Comparison of ENCODE assay signal across 9 cellular contexts in genomic region chr11:66559141-66559861, GRCh38. TPM values are rescaled to one million over a fixed set of nuclear protein-coding genes. Genes with fewer than 3 reads are reported as not detected.
DNase-seq lines count a peak whose midpoint lies in the region; ATAC-seq and TF ChIP-seq lines count a peak whose summit lies in the region.
"Had no signal": no experiment of that assay in that cellular context is flagged by ENCODE, and none has a peak within 500 bp of the region (broad histone marks: within the 10 kb centered on the region; RNA-seq: fewer than 3 reads in every experiment).

No MANE protein-coding gene starts in this region.

- DNase-seq in SK-N-SH (peak; percentile 65), left lung (peak in 1 of 2 donors; percentile 81), thoracic aorta (ENCODE audit: low spot score) (no peak)
- peak; percentile 19 for DNase-seq in activated naive CD4-positive, alpha-beta T cell treated with anti-CD3 and anti-CD28 coated beads for 36 hours

- TF ChIP-seq RAD21 in SK-N-SH (IDR thresholded peaks at IDR 0.05; ENCODE audit: low read length) = no peak

- H3K36me3 ChIP-seq in SK-N-SH (replicated peaks in 1 of 2; ENCODE audit: control insufficient read depth in 1 of 2, insufficient read depth in 2 of 2, low read length in 1 of 2) (no peaks in the 10 kb centered on the region), left lung (no peaks in the 10 kb centered on the region), thoracic aorta (no peaks in the 10 kb centered on the region)

- H3K4me3 ChIP-seq in SK-N-SH (ENCODE audit: low read depth in 2 of 2, low read length in 1 of 2) (no peak overlapping the region), left lung (no peak overlapping the region), thoracic aorta (peak overlapping the region; percentile 56)

- no peaks in the 10 kb centered on the region for H3K9me2 ChIP-seq in SK-N-SH

- 70% methylated on average over 47 of the region's 49 CpGs for WGBS in SK-N-SH (ENCODE audit: low lambda C conversion rate)

- intact Hi-C loops in activated naive CD4-positive, alpha-beta T cell treated with anti-CD3 and anti-CD28 coated beads for 36 hours (cut with micrococcal nuclease) = no loop called here
- intact Hi-C loops in left lung (cut with DNase I) = no loop called here

- no peak overlapping the region for H3K4me3 Mint-ChIP-seq in activated naive CD4-positive, alpha-beta T cell treated with anti-CD3 and anti-CD28 coated beads for 36 hours

- H3F3A ChIP-seq in SK-N-SH (replicated peaks; ENCODE audit: insufficient read depth) = no peaks in the 10 kb centered on the region

- CTCF ChIA-PET in SK-N-SH (lab: Yijun Ruan, JAX) = interaction anchor here (1.0 kb wide), 1 partner anchor 118 kb away, joined by 3 read pairs; the partner anchor contains the start of gene RBM4B
- CTCF ChIA-PET in activated naive CD4-positive, alpha-beta T cell treated with anti-CD3 and anti-CD28 coated beads for 36 hours (lab: Charles Lee) = interaction anchor here (0.6 to 0.8 kb wide), 2 partner anchors 115 to 118 kb away, joined by 3 read pairs; partner anchors contain the start of gene RBM4B

- ATAC-seq in SK-N-SH treated with all-trans-retinoic acid at 6 μM for 48 hours (no peak), left lung (peak; percentile 38), thoracic aorta (ENCODE audit: insufficient number of reproducible peaks, low FRiP score, low read depth) (no peak), GM19467 (IDR thresholded peaks at IDR 0.05; ENCODE audit: unreplicated experiment) (no peak), GM18511 (IDR thresholded peaks at IDR 0.05; ENCODE audit: unreplicated experiment) (no peak), HG03521 (IDR thresholded peaks at IDR 0.05; ENCODE audit: unreplicated experiment) (no peak)

- H3K36me3 Mint-ChIP-seq in activated naive CD4-positive, alpha-beta T cell treated with anti-CD3 and anti-CD28 coated beads for 36 hours (ENCODE audit: low read depth) = no peaks in the 10 kb centered on the region

- no peaks in the 10 kb centered on the region for H3K4me1 Mint-ChIP-seq in activated naive CD4-positive, alpha-beta T cell treated with anti-CD3 and anti-CD28 coated beads for 36 hours (ENCODE audit: low read depth)

- no peak for TF ChIP-seq CTCF in SK-N-SH (IDR thresholded peaks at IDR 0.05)
- TF ChIP-seq CTCF in left lung (IDR thresholded peaks at IDR 0.05) = no peak
- no peak for TF ChIP-seq CTCF in thoracic aorta (IDR thresholded peaks at IDR 0.05)

- H4K20me1 ChIP-seq in SK-N-SH (ENCODE audit: insufficient read depth) = no peaks in the 10 kb centered on the region

- no peak overlapping the region for H3K27ac Mint-ChIP-seq in activated naive CD4-positive, alpha-beta T cell treated with anti-CD3 and anti-CD28 coated beads for 36 hours

- no peak overlapping the region for H3K4me2 ChIP-seq in SK-N-SH

- no peak for TF ChIP-seq EP300 in SK-N-SH (IDR thresholded peaks at IDR 0.05; ENCODE audit: borderline replicate concordance in 1 of 2, low read depth in 1 of 2, low read length in 1 of 2)

- no peaks in the 10 kb centered on the region for H3K27me3 ChIP-seq in SK-N-SH (ENCODE audit: insufficient read depth)
- peaks cover 0 to 26% of the 10 kb centered on the region in 2 donors for H3K27me3 ChIP-seq in left lung
- H3K27me3 ChIP-seq in thoracic aorta (replicated peaks; ENCODE audit: insufficient read depth) = no peaks in the 10 kb centered on the region

- H3K9ac ChIP-seq in SK-N-SH = no peak overlapping the region

- no peaks in the 10 kb centered on the region for H3K9me3 Mint-ChIP-seq in activated naive CD4-positive, alpha-beta T cell treated with anti-CD3 and anti-CD28 coated beads for 36 hours

- H3K9me3 ChIP-seq in SK-N-SH (no peaks in the 10 kb centered on the region), left lung (no peaks in the 10 kb centered on the region), thoracic aorta (no peaks in the 10 kb centered on the region)

- peaks cover 6% of the 10 kb centered on the region for H3K27me3 Mint-ChIP-seq in activated naive CD4-positive, alpha-beta T cell treated with anti-CD3 and anti-CD28 coated beads for 36 hours (ENCODE audit: low read depth)

- no peak overlapping the region for H3K27ac ChIP-seq in SK-N-SH (ENCODE audit: low read depth in 2 of 2, low read length in 1 of 2)
- H3K27ac ChIP-seq in left lung = no peak overlapping the region
- H3K27ac ChIP-seq in thoracic aorta = no peak overlapping the region

- H2AFZ ChIP-seq in SK-N-SH (ENCODE audit: low read depth) = no peak overlapping the region

- H3K4me1 ChIP-seq in SK-N-SH (ENCODE audit: control insufficient read depth in 1 of 2, insufficient read depth in 2 of 2, low read depth in 1 of 2, low read length in 1 of 2) (no peaks in the 10 kb centered on the region; a peak in 1 of 4 replicates), left lung (peaks cover 4 to 8% of the 10 kb centered on the region in 2 donors), thoracic aorta (ENCODE audit: control insufficient read depth in 1 of 2, low read depth in 2 of 2) (peaks cover 6 to 10% of the 10 kb centered on the region in 2 donors)

- no peaks in the 10 kb centered on the region for H3K79me2 ChIP-seq in SK-N-SH (ENCODE audit: insufficient read depth)

- POLR2A ChIA-PET in SK-N-SH (lab: Yijun Ruan, JAX) = interaction anchor here (0.6 to 1.4 kb wide), 2 partner anchors 14 to 19 kb away, joined by 3 to 4 read pairs; partner anchors contain the start of gene ZDHHC24

TF ChIP-seq in SK-N-SH, 30 proteins besides CTCF, POLR2A, EP300 and RAD21:
- TF ChIP-seq TCF12 (IDR thresholded peaks at IDR 0.05) (no peak), FOXJ3 (CRISPR knock-in tag; IDR thresholded peaks at IDR 0.05) (no peak), JUND (IDR thresholded peaks at IDR 0.05) (no peak)

TF ChIP-seq in SK-N-SH treated with all-trans-retinoic acid at 6 μM for 48 hours, 23 proteins besides CTCF, POLR2A, EP300 and RAD21:
- TF ChIP-seq ESRRG (CRISPR knock-in tag; IDR thresholded peaks at IDR 0.05) (no peak), ZNF8 (CRISPR knock-in tag; IDR thresholded peaks at IDR 0.05) (no peak), ZFP3 (CRISPR knock-in tag; IDR thresholded peaks at IDR 0.05) (no peak), CSRNP3 (CRISPR knock-in tag; IDR thresholded peaks at IDR 0.05) (no peak), PPARA (CRISPR knock-in tag; IDR thresholded peaks at IDR 0.05; ENCODE audit: borderline replicate concordance) (no peak), SNAI2 (CRISPR knock-in tag; IDR thresholded peaks at IDR 0.05) (no peak), ARNTL (CRISPR knock-in tag; IDR thresholded peaks at IDR 0.05; ENCODE audit: borderline replicate concordance, low read depth) (no peak), CSDC2 (CRISPR knock-in tag; IDR thresholded peaks at IDR 0.05) (no peak)
TF ChIP-seq in SK-N-SH treated with all-trans-retinoic acid at 6 μM for 48 hours: peak in this region for 0.

RNA-seq across cellular contexts. Expression of gene CTSF, which starts 9.1 kb away (rescaled TPM):
- polyA plus RNA-seq in SK-N-SH (2012; rRNA removed) = 57.2 and 60.1 TPM in 2 replicates
- polyA plus RNA-seq in SK-N-SH (2012; cell fraction: cytosol; rRNA removed) = 37.6 and 48.6 TPM in 2 replicates
- 115 and 131 TPM in 2 replicates for polyA plus RNA-seq in SK-N-SH (2012; cell fraction: nucleus; rRNA removed)
- total RNA-seq in activated naive CD4-positive, alpha-beta T cell treated with anti-CD3 and anti-CD28 coated beads for 36 hours = under 1 TPM; 0.64 to 0.96 TPM
- total RNA-seq in left lung = 10 to 100 TPM; 10.8 to 23.3 TPM
- 100 to 1,000 TPM; 122 to 195 TPM for total RNA-seq in thoracic aorta

RNA-seq across cellular contexts. Expression of gene ACTN3, which starts 12.6 kb away (rescaled TPM):
- polyA plus RNA-seq in SK-N-SH (2012; rRNA removed) = 0.02 and 0.03 TPM in 2 replicates
- polyA plus RNA-seq in SK-N-SH (2012; cell fraction: cytosol; rRNA removed) = 0.01 TPM in 1 of 2 replicates, not detected in the other
- 0.19 and 0.23 TPM in 2 replicates for polyA plus RNA-seq in SK-N-SH (2012; cell fraction: nucleus; rRNA removed)
- total RNA-seq in activated naive CD4-positive, alpha-beta T cell treated with anti-CD3 and anti-CD28 coated beads for 36 hours = under 1 TPM in 1 of 2 experiments, not detected in 1; 0.07 TPM
- total RNA-seq in left lung (under 1 TPM in 1 of 2 donors, not detected in 1; 0.16 TPM), thoracic aorta (not detected)
- total RNA-seq: kidney epithelial cell had no signal

RNA-seq across cellular contexts. Expression of gene ZDHHC24, which starts 13.5 kb away (rescaled TPM):
- polyA plus RNA-seq in SK-N-SH (2012; rRNA removed) = 12.6 and 13.1 TPM in 2 replicates
- 9.6 and 12.5 TPM in 2 replicates for polyA plus RNA-seq in SK-N-SH (2012; cell fraction: cytosol; rRNA removed)
- polyA plus RNA-seq in SK-N-SH (2012; cell fraction: nucleus; rRNA removed) = 10.8 and 12.0 TPM in 2 replicates
- total RNA-seq in activated naive CD4-positive, alpha-beta T cell treated with anti-CD3 and anti-CD28 coated beads for 36 hours = 10 to 100 TPM; 11.5 to 13.4 TPM
- 10 to 100 TPM; 14.3 to 17.0 TPM for total RNA-seq in left lung
- total RNA-seq in thoracic aorta = 10 to 100 TPM; 10.2 to 15.7 TPM

RNA-seq across cellular contexts. Expression of gene CCDC87, which starts 33.6 kb away (rescaled TPM):
- polyA plus RNA-seq in SK-N-SH (2012; rRNA removed) = 0.06 and 0.21 TPM in 2 replicates
- polyA plus RNA-seq in SK-N-SH (2012; cell fraction: cytosol; rRNA removed) = 0.14 and 0.15 TPM in 2 replicates
- polyA plus RNA-seq in SK-N-SH (2012; cell fraction: nucleus; rRNA removed) = 0.12 and 0.22 TPM in 2 replicates
- under 1 TPM; 0.07 to 0.12 TPM for total RNA-seq in activated naive CD4-positive, alpha-beta T cell treated with anti-CD3 and anti-CD28 coated beads for 36 hours
- total RNA-seq in left lung = under 1 TPM; 0.39 to 0.44 TPM
- under 1 TPM in 1 of 2 donors, not detected in 1; 0.68 TPM for total RNA-seq in thoracic aorta

RNA-seq across cellular contexts. Expression of gene CCS, which starts 33.7 kb away (rescaled TPM):
- 54.7 and 56.1 TPM in 2 replicates for polyA plus RNA-seq in SK-N-SH (2012; rRNA removed)
- polyA plus RNA-seq in SK-N-SH (2012; cell fraction: cytosol; rRNA removed) = 16.0 and 21.1 TPM in 2 replicates
- 287 and 291 TPM in 2 replicates for polyA plus RNA-seq in SK-N-SH (2012; cell fraction: nucleus; rRNA removed)
- 10 to 100 TPM; 22.6 to 22.8 TPM for total RNA-seq in activated naive CD4-positive, alpha-beta T cell treated with anti-CD3 and anti-CD28 coated beads for 36 hours
- total RNA-seq in left lung (10 to 100 TPM; 29.0 to 46.5 TPM), thoracic aorta (10 to 100 TPM; 19.9 to 20.8 TPM)

Comparison
In these comparisons a context has a peak if more than half of its experiments do, and no peak if none do; other contexts are left out.
1. RNA of gene CTSF, which starts 9.1 kb away (total RNA-seq): 122 to 195 TPM in thoracic aorta and 10.8 to 23.3 TPM in left lung; 0.64 to 0.96 TPM in activated naive CD4-positive, alpha-beta T cell treated with anti-CD3 and anti-CD28 coated beads for 36 hours; every median in the first group is over 4 times any median in the second.